In the genomic region with DNA sequence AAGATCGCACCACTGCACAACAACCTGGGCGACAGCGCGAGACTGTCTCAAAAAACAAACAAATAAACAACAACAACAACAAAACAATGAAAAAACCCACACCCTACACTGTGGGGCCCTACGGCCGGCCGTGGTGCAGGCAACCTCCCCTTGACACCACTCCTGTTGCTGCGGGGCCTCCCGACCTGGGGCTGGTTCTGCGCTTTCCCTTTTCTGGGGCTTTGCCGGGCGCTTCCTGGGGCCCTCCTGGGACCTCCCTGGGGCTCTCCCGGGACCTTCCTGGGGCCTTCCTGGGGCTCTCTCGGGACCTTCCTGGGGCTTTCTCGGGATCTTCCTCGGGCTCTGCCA, we compare ENCODE assay signal across 8 cellular contexts. TPM values are rescaled to one million over a fixed set of nuclear protein-coding genes. Genes with fewer than 3 reads are reported as not detected.
DNase-seq lines count a peak whose midpoint lies in the region; ATAC-seq and TF ChIP-seq lines count a peak whose summit lies in the region.

No MANE protein-coding gene starts in this region.

- H3K4ac ChIP-seq in neuronal stem cell (ENCODE audit: low read length) = no peak overlapping the region

- H2BK5ac ChIP-seq in neuronal stem cell (ENCODE audit: low read length) = no peak overlapping the region

- intact Hi-C loops in PC-3 (cut with micrococcal nuclease) = loop anchor here (2.0 kb wide), 2 partner anchors 45 to 91 kb away; no protein-coding TSS in a partner anchor

- H4K91ac ChIP-seq in neuronal stem cell (ENCODE audit: low read depth, low read length, poor library complexity) = no peak overlapping the region

- WGBS in neuronal stem cell (ENCODE audit: extremely low coverage in 2 of 2, insufficient read length in 2 of 2, insufficient replicate concordance in 1 of 2), 2 donors = no CpG with 5 or more reads among the region's 16 CpGs

- H2AK5ac ChIP-seq in neuronal stem cell (ENCODE audit: low read depth, low read length) = no peak overlapping the region

- no peaks in the 10 kb centered on the region for H3K9me2 ChIP-seq in PC-3 (replicated peaks; ENCODE audit: low read length)

- no peak overlapping the region for H2BK15ac ChIP-seq in neuronal stem cell (ENCODE audit: low read length)

- H3K18ac ChIP-seq in neuronal stem cell (ENCODE audit: low read length) = no peak overlapping the region

- no peak overlapping the region for H2BK120ac ChIP-seq in neuronal stem cell (ENCODE audit: low read depth, low read length)

- BruUV-seq in PC-3 (replicated peaks; lab: Mats Ljungman, UMichigan) = no TSS peak

- no peak overlapping the region for H3K4me3 ChIP-seq in HEK293 (ENCODE audit: low read depth, low read length)
- peak overlapping the region; percentile 64; the same call in 1 of the 2 replicates for H3K4me3 ChIP-seq in PC-3 (ENCODE audit: low read length)
- H3K4me3 ChIP-seq in neuronal stem cell (ENCODE audit: low read length in 2 of 2) = no peak overlapping the region

- H3K27me3 ChIP-seq in PC-3 (ENCODE audit: low read length) (peaks cover 17% of the 10 kb centered on the region), neuronal stem cell (ENCODE audit: control insufficient read depth in 3 of 3, insufficient read depth in 3 of 3, low read depth in 1 of 3, low read length in 3 of 3) (peaks cover 0 to 27% (median 8%) of the 10 kb centered on the region in 3 experiments)

- H3K79me1 ChIP-seq in neuronal stem cell (ENCODE audit: low read depth, low read length) = no peaks in the 10 kb centered on the region

- CTCF ChIA-PET in HEK293 (lab: Yijun Ruan, JAX) (interaction anchor here (0.7 to 3.3 kb wide), 33 partner anchors 11 to 440 kb away, joined by 3 to 29 read pairs (median 5); no protein-coding TSS in a partner anchor), PC-3 (lab: Charles Lee) (interaction anchor here (0.5 to 1.2 kb wide), 2 partner anchors 92 to 417 kb away, joined by 3 to 4 read pairs; no protein-coding TSS in a partner anchor)

- ATAC-seq in GM18909 (IDR thresholded peaks at IDR 0.05; ENCODE audit: poor library complexity, unreplicated experiment) (peak; percentile 28), PC-3 (no peak)

- TF ChIP-seq CTCF in HEK293 (tag by site-specific recombination; IDR thresholded peaks at IDR 0.05) = no peak
- no peak for TF ChIP-seq CTCF in PC-3 (conservative IDR thresholded peaks at IDR 0.05; ENCODE audit: low read depth, low read length)

- no peaks in the 10 kb centered on the region for H3K4me1 ChIP-seq in HEK293 (ENCODE audit: control insufficient read depth, insufficient read depth, low read length)
- H3K4me1 ChIP-seq in PC-3 (ENCODE audit: insufficient read depth, low read length) = no peaks in the 10 kb centered on the region; the same call in 1 of the 2 replicates
- peaks cover 0 to 6% of the 10 kb centered on the region in 2 donors for H3K4me1 ChIP-seq in neuronal stem cell (ENCODE audit: control insufficient read depth in 2 of 2, insufficient read depth in 1 of 2, low read depth in 1 of 2, low read length in 2 of 2)

- no peaks in the 10 kb centered on the region for H3F3A ChIP-seq in PC-3 (ENCODE audit: low read length, unreplicated experiment)

- no peak overlapping the region for H3K23ac ChIP-seq in neuronal stem cell (ENCODE audit: low read depth, low read length, poor library complexity)

- H2AFZ ChIP-seq in PC-3 (ENCODE audit: low read length) (no peak overlapping the region), neuronal stem cell (ENCODE audit: low read length) (peak overlapping the region; percentile 100)

- H3K9ac ChIP-seq in PC-3 (ENCODE audit: low read length) (peak overlapping the region; percentile 71), neuronal stem cell (ENCODE audit: low read depth, low read length, poor library complexity) (no peak overlapping the region)

- no peaks in the 10 kb centered on the region for H3K79me2 ChIP-seq in PC-3 (ENCODE audit: low read length)

- H3K36me3 ChIP-seq in HEK293 (ENCODE audit: control insufficient read depth in 2 of 2, insufficient read depth in 1 of 2, low read length in 2 of 2) (no peaks in the 10 kb centered on the region), PC-3 (ENCODE audit: low read depth, low read length) (no peaks in the 10 kb centered on the region), neuronal stem cell (replicated peaks in 1 of 2; ENCODE audit: control insufficient read depth in 2 of 2, insufficient read depth in 2 of 2, low read length in 2 of 2) (no peaks in the 10 kb centered on the region)

- POLR2A ChIA-PET in HEK293 (lab: Yijun Ruan, JAX) = no interaction called here
- POLR2A ChIA-PET in PC-3 (lab: Charles Lee; ENCODE audit: unreplicated experiment) = no interaction called here

- no peaks in the 10 kb centered on the region for H3K9me3 ChIP-seq in HEK293 (ENCODE audit: control insufficient read depth, insufficient read depth, low read depth, low read length)
- no peaks in the 10 kb centered on the region for H3K9me3 ChIP-seq in PC-3 (ENCODE audit: low read length)
- H3K9me3 ChIP-seq in neuronal stem cell (replicated peaks in 1 of 2; ENCODE audit: control insufficient read depth in 2 of 2, insufficient read depth in 1 of 2, low read depth in 1 of 2, low read length in 2 of 2) = no peaks in the 10 kb centered on the region

- H4K8ac ChIP-seq in neuronal stem cell (ENCODE audit: low read depth, low read length) = no peak overlapping the region

- H3K27ac ChIP-seq in HEK293 (ENCODE audit: extremely low read depth, low read depth, low read length) = no peak overlapping the region; the same call in 1 of the 2 replicates
- H3K27ac ChIP-seq in PC-3 (ENCODE audit: low read length) = no peak overlapping the region
- H3K27ac ChIP-seq in neuronal stem cell (replicated peaks; ENCODE audit: low read length) = no peak overlapping the region

- H3K4me2 ChIP-seq in PC-3 (ENCODE audit: low read length) (peak overlapping the region; percentile 77; the same call in 1 of the 2 replicates), neuronal stem cell (ENCODE audit: insufficient read depth, low read length, poor library complexity, severe bottlenecking) (no peak overlapping the region)

- DNase-seq in PC-3 (no peak), neuronal stem cell (ENCODE audit: low spot score) (no peak), cerebellum (ENCODE audit: low spot score) (no peak), kidney glomerular epithelial cell (lab: John Stamatoyannopoulos, UW) (no peak), hepatic stellate cell (ENCODE audit: low spot score) (no peak), NCI-H2227 treated with DMSO at 0.1 percent for 48 hours (lab: John Stamatoyannopoulos, UW) (no peak)

- no peak overlapping the region for H3K14ac ChIP-seq in neuronal stem cell (ENCODE audit: low read length)

- no peak overlapping the region for H2BK12ac ChIP-seq in neuronal stem cell (ENCODE audit: low read length)

- H4K20me1 ChIP-seq in PC-3 (ENCODE audit: low read length) = no peaks in the 10 kb centered on the region

TF ChIP-seq in HEK293, 187 proteins besides CTCF, POLR2A, EP300 and RAD21:
- TF ChIP-seq ZNF335 (tag by site-specific recombination; conservative IDR thresholded peaks at IDR 0.05) = peak; percentile 98
- no peak for TF ChIP-seq ZNF138 (tag by site-specific recombination; IDR thresholded peaks at IDR 0.05; ENCODE audit: borderline replicate concordance)

RNA-seq across cellular contexts. Expression of a gene that starts 46.6 kb away (rescaled TPM):
- 83.3 and 101 TPM in 2 replicates for total RNA-seq in PC-3 (2014; rRNA removed)
- 183 TPM for polyA plus RNA-seq in neuronal stem cell (2013, experiment 1 of 2)
- 199 TPM for polyA plus RNA-seq in neuronal stem cell (2013, experiment 2 of 2)
- 42.6 TPM for total RNA-seq in cerebellum
